Comparison of ENCODE assay signal across 18 cellular contexts in the genomic region with DNA sequence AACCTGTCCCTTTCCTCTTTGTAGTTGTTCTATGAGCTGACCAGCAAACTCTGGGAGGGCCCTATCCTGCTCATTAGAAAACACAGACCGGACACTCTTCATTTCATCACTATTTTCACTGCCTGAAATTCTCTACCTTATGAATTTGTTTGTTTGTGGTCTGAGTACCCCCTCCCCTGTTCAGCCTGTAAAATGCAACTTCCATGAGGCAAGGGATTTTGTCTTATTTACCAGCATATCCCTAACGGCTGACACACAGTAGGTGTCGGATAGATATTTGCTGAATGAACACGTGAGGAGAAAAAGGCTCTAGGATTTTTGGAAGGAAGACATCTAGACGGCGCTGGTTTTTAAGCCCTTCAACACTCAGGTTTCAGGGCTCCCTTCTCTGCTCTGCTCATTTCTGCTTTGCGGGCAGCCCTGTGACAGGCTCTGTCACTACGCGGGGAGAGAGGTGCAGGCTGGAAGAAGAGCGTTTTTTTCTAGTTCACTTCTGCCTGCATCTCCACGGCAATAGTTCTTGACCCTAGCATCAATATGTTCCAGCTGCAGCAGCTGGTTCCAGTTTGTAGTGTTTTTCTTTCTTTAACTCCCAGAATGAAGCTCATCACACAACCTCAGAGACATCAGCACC. TPM values are rescaled to one million over a fixed set of nuclear protein-coding genes. Genes with fewer than 3 reads are reported as not detected.
DNase-seq lines count a peak whose midpoint lies in the region; ATAC-seq and TF ChIP-seq lines count a peak whose summit lies in the region.
"Had no signal": no experiment of that assay in that cellular context is flagged by ENCODE, and none has a peak within 500 bp of the region (broad histone marks: within the 10 kb centered on the region; RNA-seq: fewer than 3 reads in every experiment).

No MANE protein-coding gene starts in this region.

- H2BK120ac ChIP-seq in H9 (ENCODE audit: low read depth, low read length, poor library complexity, severe bottlenecking) = no peak overlapping the region

- H3K27ac Mint-ChIP-seq in H9 = no peak overlapping the region
- H3K27ac Mint-ChIP-seq: HFFc6, IgD-negative memory B cell, T-cell had no signal

- no peak overlapping the region for H3K4ac ChIP-seq in H9 (ENCODE audit: low read depth, low read length)

- no peak overlapping the region for H2BK15ac ChIP-seq in H9 (ENCODE audit: low read depth, low read length)

- no peaks in the 10 kb centered on the region for H3K27me3 ChIP-seq in H9 (ENCODE audit: insufficient read depth, low read length)
- peaks cover 29% of the 10 kb centered on the region for H3K27me3 ChIP-seq in osteoblast (ENCODE audit: insufficient read depth, low read length)

- peaks cover 18% of the 10 kb centered on the region for H3K27me3 Mint-ChIP-seq in H9 (ENCODE audit: low read depth)

- ATAC-seq in HG03439 (IDR thresholded peaks at IDR 0.05; ENCODE audit: unreplicated experiment) = no peak
- ATAC-seq: T-cell had no signal

- H3K9ac ChIP-seq in H9 (ENCODE audit: extremely low read depth, insufficient read length, low read length) = no peak overlapping the region

- no peak overlapping the region for H3K4me2 ChIP-seq in H9 (ENCODE audit: insufficient read depth, insufficient read length, low read length)
- no peak overlapping the region for H3K4me2 ChIP-seq in osteoblast (ENCODE audit: insufficient read depth, low read length)

- H4K91ac ChIP-seq in H9 (ENCODE audit: insufficient read length, low read depth, low read length) = no peak overlapping the region

- no peaks in the 10 kb centered on the region for H3K79me1 ChIP-seq in H9 (ENCODE audit: insufficient read depth, low read depth, low read length, poor library complexity, severe bottlenecking)

- peaks cover 10 to 14% of the 10 kb centered on the region in 2 experiments; a peak in 4 of 5 replicates for H3K9me3 Mint-ChIP-seq in H9
- H3K9me3 Mint-ChIP-seq: central memory CD8-positive, alpha-beta T cell; HFFc6; IgD-negative memory B cell had no signal

- H3K23me2 ChIP-seq in H9 (ENCODE audit: insufficient read length, low read depth, low read length, poor library complexity, severe bottlenecking) = peaks cover 3% of the 10 kb centered on the region

- no CpG with 5 or more reads among the region's 11 CpGs for WGBS in H9 (ENCODE audit: extremely low coverage, insufficient read length, low lambda C conversion rate)

- H3K79me2 ChIP-seq in H9 (ENCODE audit: insufficient read depth, low read length) (no peaks in the 10 kb centered on the region), osteoblast (ENCODE audit: insufficient read depth, low read length) (no peaks in the 10 kb centered on the region)

- no peak overlapping the region for H3K18ac ChIP-seq in H9 (ENCODE audit: insufficient read length, low read depth, low read length)

- no peak overlapping the region for H4K5ac ChIP-seq in H9 (ENCODE audit: insufficient read length, low read depth, low read length)

- H3K36me3 Mint-ChIP-seq in H9 (ENCODE audit: insufficient read depth in 1 of 3, low read depth in 3 of 3) = peaks cover 0 to 14% (median 7%) of the 10 kb centered on the region in 3 experiments; a peak in 6 of 7 replicates
- H3K36me3 Mint-ChIP-seq: IgD-negative memory B cell, T-cell had no signal

- H3K9me3 ChIP-seq in H9 (ENCODE audit: control insufficient read depth, low read depth, low read length) (no peaks in the 10 kb centered on the region), osteoblast (ENCODE audit: low read depth, low read length) (no peaks in the 10 kb centered on the region)
- H3K9me3 ChIP-seq: BE2C had no signal

- peaks cover 43% of the 10 kb centered on the region in 2 experiments for H3K4me1 Mint-ChIP-seq in H9
- H3K4me1 Mint-ChIP-seq: central memory CD8-positive, alpha-beta T cell; IgD-negative memory B cell had no signal

- no peaks in the 10 kb centered on the region for H4K20me1 ChIP-seq in H9 (ENCODE audit: control insufficient read depth, insufficient read depth, insufficient read length)
- H4K20me1 ChIP-seq in osteoblast (ENCODE audit: insufficient read depth, low read length) = no peaks in the 10 kb centered on the region

- H3K27ac ChIP-seq in H9 (ENCODE audit: insufficient read length, low read depth, low read length) = no peak overlapping the region
- H3K27ac ChIP-seq in osteoblast (ENCODE audit: low read depth, low read length) = no peak overlapping the region
- H3K27ac ChIP-seq: esophagus muscularis mucosa had no signal

- no peak overlapping the region for H2BK20ac ChIP-seq in H9 (ENCODE audit: low read depth, low read length, poor library complexity, severe bottlenecking)

- TF ChIP-seq CTCF in AG09309 (IDR thresholded peaks at IDR 0.05; ENCODE audit: control insufficient read depth, insufficient read depth, low read depth, low read length, missing control alignments) (peak; percentile 5), H9 (conservative IDR thresholded peaks at IDR 0.05) (peak; percentile 28; the same call in 2 of the 3 replicates), osteoblast (IDR thresholded peaks at IDR 0.05; ENCODE audit: extremely low read depth, low read depth, low read length) (no peak)

- H3T11ph ChIP-seq in H9 (ENCODE audit: low read length) = no peak overlapping the region

- H2AK5ac ChIP-seq in H9 (ENCODE audit: insufficient read length, low read length) = no peak overlapping the region

- H3K4me3 ChIP-seq in AG09309 (ENCODE audit: control insufficient read depth, low read depth, low read length) = no peak overlapping the region
- no peak overlapping the region for H3K4me3 ChIP-seq in osteoblast (ENCODE audit: insufficient read depth, low read length)
- H3K4me3 ChIP-seq: esophagus muscularis mucosa had no signal

- DNase-seq in AG09309 (ENCODE audit: low read depth) = no peak
- DNase-seq in H9 = no peak
- DNase-seq in dermis blood vessel endothelial cell = peak; percentile 19
- peak; percentile 16 to 36 for DNase-seq in lung microvascular endothelial cell (ENCODE audit: low read depth in 2 of 2)
- DNase-seq in osteoblast (ENCODE audit: insufficient read length, low spot score, missing footprints) = no peak
- no peak for DNase-seq in NCI-H2227 treated with DMSO at 0.1 percent for 48 hours (lab: John Stamatoyannopoulos, UW)
- DNase-seq in RKO (ENCODE audit: low spot score) = no peak
- DNase-seq: activated CD4-positive, alpha-beta T cell treated with anti-CD3 and anti-CD28 coated beads, Interleukin-2, amount 50 U/mL, for 1 hour; BE2C; HFFc6; NCI-H187; NK-92 treated with Interleukin-12 subunit alpha and Interleukin-12 subunit beta, amount 100 ng/mL, for 24 hours; nucleus accumbens; T-cell had no signal

- no peak overlapping the region for H3K14ac ChIP-seq in H9 (ENCODE audit: insufficient read depth, low read length)

- no peak overlapping the region for H4K8ac ChIP-seq in H9 (replicated peaks; ENCODE audit: insufficient read length, low read depth, low read length)

- no peak overlapping the region for H3K56ac ChIP-seq in H9 (ENCODE audit: insufficient read length, low read depth, low read length)

- H3K4me3 Mint-ChIP-seq in H9 = no peak overlapping the region
- H3K4me3 Mint-ChIP-seq: central memory CD8-positive, alpha-beta T cell; HFFc6; IgD-negative memory B cell; T-cell had no signal

- H3K4me1 ChIP-seq in H9 (ENCODE audit: insufficient read depth, low read length) = peaks cover 5% of the 10 kb centered on the region; the same call in 1 of the 2 replicates
- H3K4me1 ChIP-seq in osteoblast (ENCODE audit: insufficient read depth, low read length) = no peaks in the 10 kb centered on the region
- H3K4me1 ChIP-seq: BE2C had no signal

- H3K23ac ChIP-seq in H9 (ENCODE audit: insufficient read length, low read depth, low read length) = no peak overlapping the region

- no peak overlapping the region for H2BK5ac ChIP-seq in H9 (ENCODE audit: insufficient read length, low read length)

- H2AFZ ChIP-seq in H9 (ENCODE audit: low read length) (no peak overlapping the region), osteoblast (ENCODE audit: low read length) (no peak overlapping the region)

- H3K36me3 ChIP-seq in osteoblast (ENCODE audit: insufficient read depth, low read length) = no peaks in the 10 kb centered on the region
- H3K36me3 ChIP-seq: BE2C, esophagus muscularis mucosa had no signal

- H2BK12ac ChIP-seq in H9 (ENCODE audit: insufficient read length, low read depth, low read length) = no peak overlapping the region

RNA-seq across cellular contexts. Expression of gene KCNMB1, which starts 41.0 kb away (rescaled TPM):
- 0.22 and 0.28 TPM in 2 replicates for total RNA-seq in H9 (2021)
- not detected in 2 replicates for total RNA-seq in dermis blood vessel endothelial cell
- total RNA-seq in lung microvascular endothelial cell = not detected in 2 replicates
- total RNA-seq in osteoblast = under 0.01 TPM in 2 replicates
- total RNA-seq: HFFc6, T-cell had no signal

RNA-seq across cellular contexts. Expression of gene LCP2, which starts 50.6 kb away (rescaled TPM):
- 0.09 TPM in 1 of 2 replicates, not detected in the other for total RNA-seq in H9 (2021)
- 2.4 TPM in 1 of 2 replicates, not detected in the other for total RNA-seq in dermis blood vessel endothelial cell
- total RNA-seq in lung microvascular endothelial cell = 0.20 and 0.22 TPM in 2 replicates
- total RNA-seq in osteoblast = not detected in 2 replicates
- total RNA-seq: HFFc6 had no signal

Comparison
In these comparisons a context has a peak if more than half of its experiments do, and no peak if none do; other contexts are left out.
1. DNase-seq: peak in dermis blood vessel endothelial cell (single experiment) and lung microvascular endothelial cell (2 of 2); none in AG09309 (single experiment), H9 (single experiment), osteoblast (single experiment), NCI-H2227 treated with DMSO at 0.1 percent for 48 hours (single experiment) and RKO (single experiment).